Comparison of ENCODE assay signal across 8 cellular contexts in the genomic region with DNA sequence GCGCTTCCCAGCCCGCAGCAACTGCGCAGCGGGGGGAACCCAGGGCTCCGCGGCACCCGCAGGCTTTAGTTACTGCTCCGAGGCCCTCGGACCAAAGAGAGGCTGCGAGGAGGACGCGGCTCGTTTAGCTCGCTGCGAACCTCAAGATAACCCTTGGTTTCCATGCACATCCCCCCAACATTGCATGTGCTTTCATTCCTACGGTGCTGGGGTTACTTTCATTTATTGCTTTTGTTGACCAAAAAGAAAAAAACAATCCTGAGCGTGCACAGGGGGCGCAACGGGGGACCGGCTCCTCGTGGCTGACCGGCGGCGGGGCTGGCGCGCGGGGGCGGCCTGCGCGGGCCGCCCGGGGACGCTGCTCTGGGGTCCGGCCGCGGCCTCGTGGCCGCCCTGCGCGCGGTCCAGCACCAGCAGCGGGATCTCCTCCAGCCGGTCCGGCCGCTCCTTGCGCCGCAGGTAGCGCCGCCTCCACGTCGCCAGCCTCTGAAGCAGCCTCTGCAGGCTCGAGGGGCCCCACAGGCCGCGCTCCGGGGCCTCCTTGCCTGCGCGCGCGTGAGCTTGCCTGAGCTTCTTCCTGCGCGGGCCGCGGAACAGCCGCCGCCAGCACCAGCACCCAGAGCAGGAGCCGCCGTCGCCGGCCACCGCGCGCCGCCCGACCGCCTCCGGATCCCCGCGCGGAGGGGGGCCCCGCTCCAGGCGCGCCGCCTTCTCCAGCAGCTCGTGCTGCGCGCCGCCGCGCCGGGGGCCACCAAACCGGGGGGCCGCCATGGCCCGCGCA.
A peak's percentile ranks its signal among the peaks of the same experiment; 100 is the strongest.
DNase-seq lines count a peak whose midpoint lies in the region; ATAC-seq and TF ChIP-seq lines count a peak whose summit lies in the region.

No MANE protein-coding gene starts in this region.

- POLR2A ChIA-PET in CD8-positive, alpha-beta T cell (lab: Charles Lee): interaction anchor here (0.6 kb wide), 1 partner anchor 240 kb away, joined by 3 read pairs; no protein-coding TSS in a partner anchor

- H3K27ac Mint-ChIP-seq in CD8-positive, alpha-beta T cell: no peak overlapping the region
- peak overlapping the region; percentile 75 for H3K27ac Mint-ChIP-seq in endodermal cell

- H3K4me3 Mint-ChIP-seq in CD8-positive, alpha-beta T cell: peak overlapping the region; percentile 89
- H3K4me3 Mint-ChIP-seq in endodermal cell: peak overlapping the region; percentile 63

- 5 to 6% methylated on average over 24 to 94 of the region's 94 CpGs for WGBS in endodermal cell (ENCODE audit: insufficient coverage in 1 of 2, insufficient read length in 1 of 2), 2 experiments

- H3K9me3 ChIP-seq in CD8-positive, alpha-beta T cell (ENCODE audit: low read length): no peaks in the 10 kb centered on the region
- H3K9me3 ChIP-seq in endodermal cell (ENCODE audit: control insufficient read depth, low read length): peaks cover 7% of the 10 kb centered on the region

- peak overlapping the region; percentile 25 for H3K9ac ChIP-seq in endodermal cell (ENCODE audit: extremely low read depth, low read length, poor library complexity, severe bottlenecking)

- H3K27me3 Mint-ChIP-seq in CD8-positive, alpha-beta T cell (ENCODE audit: low read depth): peaks cover 12% of the 10 kb centered on the region
- peaks cover 39% of the 10 kb centered on the region for H3K27me3 Mint-ChIP-seq in endodermal cell (ENCODE audit: insufficient read depth)

- H3K9me3 Mint-ChIP-seq in CD8-positive, alpha-beta T cell: no peaks in the 10 kb centered on the region
- peaks cover 3% of the 10 kb centered on the region for H3K9me3 Mint-ChIP-seq in endodermal cell

- CTCF ChIA-PET in CD8-positive, alpha-beta T cell (lab: Charles Lee): no interaction called here

- peak overlapping the region; percentile 53 for H3K4me3 ChIP-seq in CD8-positive, alpha-beta T cell (ENCODE audit: low read depth, low read length)
- H3K4me3 ChIP-seq in WI38 (ENCODE audit: low read depth, low read length) (peak overlapping the region; percentile 56), endodermal cell (ENCODE audit: low read length) (peak overlapping the region; percentile 75)

- H3K36me3 ChIP-seq in CD8-positive, alpha-beta T cell (ENCODE audit: insufficient read depth, low read length): no peaks in the 10 kb centered on the region
- no peaks in the 10 kb centered on the region for H3K36me3 ChIP-seq in endodermal cell (ENCODE audit: control insufficient read depth, insufficient read depth, low read length)

- H3K4me1 ChIP-seq in CD8-positive, alpha-beta T cell (ENCODE audit: insufficient read depth, low read length): peaks cover 6% of the 10 kb centered on the region
- H3K4me1 ChIP-seq in endodermal cell (ENCODE audit: control insufficient read depth, insufficient read depth, low read length): peaks cover 9% of the 10 kb centered on the region

- peak in 3 of 7 experiments; percentile 5 to 58 (median 16) for DNase-seq in CD8-positive, alpha-beta T cell
- DNase-seq in endodermal cell (peak; percentile 83), medulla oblongata (ENCODE audit: extremely low spot score) (peak; percentile 29), GF-D8 (lab: John Stamatoyannopoulos, UW) (no peak), GOT3 (lab: John Stamatoyannopoulos, UW) (no peak)
- DNase-seq in stimulated activated naive CD8-positive, alpha-beta T cell treated with anti-CD3 and anti-CD28 coated beads, Interleukin-15, Interleukin-2, amounts not matched to agents 100 U/mL and 50 U/mL, for 24 hours: peak; percentile 46

- peak; percentile 59 for ATAC-seq in CD8-positive, alpha-beta T cell
- peak; percentile 40 for ATAC-seq in HG02885 (IDR thresholded peaks at IDR 0.05; ENCODE audit: poor library complexity, unreplicated experiment)
- peak; percentile 73 for ATAC-seq in stimulated activated naive CD8-positive, alpha-beta T cell treated with anti-CD3 and anti-CD28 coated beads, Interleukin-15, Interleukin-2, amounts not matched to agents 100 U/mL and 50 U/mL, for 24 hours

- H3K36me3 Mint-ChIP-seq in CD8-positive, alpha-beta T cell: no peaks in the 10 kb centered on the region
- no peaks in the 10 kb centered on the region for H3K36me3 Mint-ChIP-seq in endodermal cell (ENCODE audit: low read depth)

- H3K27ac ChIP-seq in CD8-positive, alpha-beta T cell (ENCODE audit: low read depth, low read length): no peak overlapping the region
- peak overlapping the region; percentile 48 for H3K27ac ChIP-seq in endodermal cell (ENCODE audit: low read depth, low read length)

- peaks cover 8% of the 10 kb centered on the region for H3K4me1 Mint-ChIP-seq in CD8-positive, alpha-beta T cell (ENCODE audit: low read depth)
- H3K4me1 Mint-ChIP-seq in endodermal cell: peaks cover 14% of the 10 kb centered on the region

- intact Hi-C loops in CD8-positive, alpha-beta T cell (cut with DNase I, micrococcal nuclease): no loop called here

- no peak for TF ChIP-seq CTCF in CD8-positive, alpha-beta T cell (IDR thresholded peaks at IDR 0.05)
- TF ChIP-seq CTCF in WI38 (IDR thresholded peaks at IDR 0.05; ENCODE audit: low read depth, low read length): no peak
- TF ChIP-seq CTCF in endodermal cell (conservative IDR thresholded peaks at IDR 0.05): no peak

- no peaks in the 10 kb centered on the region for H3K27me3 ChIP-seq in CD8-positive, alpha-beta T cell (ENCODE audit: insufficient read depth, low read length)
- peaks cover 22% of the 10 kb centered on the region for H3K27me3 ChIP-seq in endodermal cell (ENCODE audit: control insufficient read depth, insufficient read depth, low read length, poor library complexity, severe bottlenecking)

Comparison
In these comparisons a context has a peak if more than half of its experiments do, and no peak if none do; other contexts are left out.
1. DNase-seq: peak in endodermal cell (single experiment), medulla oblongata (single experiment) and stimulated activated naive CD8-positive, alpha-beta T cell treated with anti-CD3 and anti-CD28 coated beads, Interleukin-15, Interleukin-2, amounts not matched to agents 100 U/mL and 50 U/mL, for 24 hours (single experiment); none in GF-D8 (single experiment) and GOT3 (single experiment).
2. Peak in every context shown above with its lines, with median percentiles within 50 percentile points of each other: ATAC-seq and H3K4me3 ChIP-seq.